ENCODE assay signal across 9 cellular contexts in genomic region chr4:166169111-166169510, GRCh38.
A peak's percentile ranks its signal among the peaks of the same experiment; 100 is the strongest.
DNase-seq lines count a peak whose midpoint lies in the region; ATAC-seq and TF ChIP-seq lines count a peak whose summit lies in the region.
"Had no signal": no experiment of that assay in that cellular context is flagged by ENCODE, and none has a peak within 500 bp of the region (broad histone marks: within the 10 kb centered on the region; RNA-seq: fewer than 3 reads in every experiment).

No MANE protein-coding gene starts in this region.

- TF ChIP-seq CTCF in OCI-LY3 (IDR thresholded peaks at IDR 0.05; ENCODE audit: low read depth, low read length) (peak; percentile 79), foreskin fibroblast (IDR thresholded peaks at IDR 0.05; ENCODE audit: low read depth, low read length) (peak; percentile 32), Peyer's patch (IDR thresholded peaks at IDR 0.05) (no peak)

- DNase-seq in COR-L47 (lab: John Stamatoyannopoulos, UW) (peak; percentile 25), foreskin fibroblast (peak in 1 of 2 donors; percentile 6), Peyer's patch (no peak)
- no peak for DNase-seq in NK-92 treated with Interleukin-12 subunit alpha and Interleukin-12 subunit beta, amount 100 ng/mL, for 24 hours (lab: John Stamatoyannopoulos, UW)
- no peak for DNase-seq in effector CD8-positive, alpha-beta T cell (lab: John Stamatoyannopoulos, UW)
- DNase-seq: immature natural killer cell had no signal

- H3K4me1 ChIP-seq in OCI-LY3 (ENCODE audit: low read length) (no peaks in the 10 kb centered on the region), Peyer's patch (no peaks in the 10 kb centered on the region)

- H3K9ac ChIP-seq in OCI-LY3 (ENCODE audit: low read length), result no peak overlapping the region

- H3K4me3 ChIP-seq in OCI-LY3 (ENCODE audit: low read length), result no peak overlapping the region
- no peak overlapping the region for H3K4me3 ChIP-seq in foreskin fibroblast (ENCODE audit: low read depth in 1 of 2, low read length in 2 of 2)
- no peak overlapping the region for H3K4me3 ChIP-seq in Peyer's patch

- H4K20me1 ChIP-seq in OCI-LY3 (ENCODE audit: insufficient read depth, low read length), result no peaks in the 10 kb centered on the region

- no peak for TF ChIP-seq POLR2A in Peyer's patch (IDR thresholded peaks at IDR 0.05)

- no peaks in the 10 kb centered on the region for H3K36me3 ChIP-seq in OCI-LY3 (replicated peaks; ENCODE audit: low read depth, low read length)
- H3K36me3 ChIP-seq in Peyer's patch, result no peaks in the 10 kb centered on the region

- H3K4me2 ChIP-seq in OCI-LY3 (ENCODE audit: low read length), result no peak overlapping the region

- H3K9me3 ChIP-seq in OCI-LY3 (ENCODE audit: insufficient read depth, low read length) (peaks cover 4% of the 10 kb centered on the region; the same call in 1 of the 2 replicates), Peyer's patch (no peaks in the 10 kb centered on the region)

- H3K27me3 ChIP-seq in OCI-LY3 (ENCODE audit: low read depth, low read length) (no peaks in the 10 kb centered on the region), Peyer's patch (no peaks in the 10 kb centered on the region)

- H3K27ac ChIP-seq in OCI-LY3 (ENCODE audit: low read length) (no peak overlapping the region), Peyer's patch (no peak overlapping the region)

- H2AFZ ChIP-seq in OCI-LY3 (ENCODE audit: low read depth, low read length), result no peak overlapping the region

- ATAC-seq in GM21786 (IDR thresholded peaks at IDR 0.05; ENCODE audit: unreplicated experiment) (peak; percentile 48), HG03378 (IDR thresholded peaks at IDR 0.05; ENCODE audit: unreplicated experiment) (no peak)

- H3K79me2 ChIP-seq in OCI-LY3 (ENCODE audit: low read length), result no peaks in the 10 kb centered on the region

Comparison
In these comparisons a context has a peak if more than half of its experiments do, and no peak if none do; other contexts are left out.
1. CTCF ChIP-seq: peak in OCI-LY3 (single experiment) and foreskin fibroblast (single experiment); none in Peyer's patch (0 of 6).